In the genomic region with DNA sequence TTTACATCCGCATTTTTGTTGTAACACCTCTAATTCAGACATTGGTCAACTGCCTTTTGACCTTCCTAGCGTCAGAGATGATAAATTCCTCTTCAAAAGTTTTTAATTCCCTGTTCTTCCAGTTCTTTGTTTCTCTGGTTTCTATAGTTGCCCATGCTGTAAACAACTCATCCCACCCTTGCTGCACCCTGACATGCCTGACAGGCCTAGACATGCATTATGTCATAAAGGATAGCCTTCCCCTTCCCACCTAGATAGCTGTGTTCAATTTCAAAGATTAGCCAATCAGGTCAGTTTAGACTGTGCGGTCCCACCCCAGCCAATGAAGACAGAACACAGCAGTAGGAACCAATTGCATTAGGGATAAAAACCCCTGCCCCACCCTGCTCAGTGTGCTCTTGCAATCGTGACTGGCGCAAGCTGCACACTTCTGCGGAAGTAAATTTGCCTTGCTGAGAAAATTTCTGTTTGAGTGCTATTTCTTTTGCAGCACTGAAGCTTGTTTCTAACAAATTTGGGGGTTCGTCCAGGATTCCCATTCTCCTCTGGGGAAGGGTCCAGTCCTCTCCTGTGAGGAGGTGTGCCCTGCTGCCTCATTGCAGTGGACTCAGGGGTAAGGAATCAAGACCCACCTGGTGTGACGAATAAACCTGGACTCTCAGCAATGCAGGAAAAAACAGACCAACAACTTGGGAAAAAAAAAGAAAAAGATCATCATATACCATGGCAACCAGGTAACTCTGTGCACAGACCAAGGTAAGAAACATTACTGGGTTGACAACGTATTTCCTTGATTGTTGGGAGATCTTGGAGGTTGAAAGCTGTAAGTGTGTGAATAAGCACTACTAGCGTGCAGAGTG, we compare ENCODE assay signal across 24 cellular contexts. TPM values are rescaled to one million over a fixed set of nuclear protein-coding genes. Genes with fewer than 3 reads are reported as not detected.
DNase-seq lines count a peak whose midpoint lies in the region; ATAC-seq, FAIRE-seq and TF ChIP-seq lines count a peak whose summit lies in the region.
"Had no signal": no experiment of that assay in that cellular context is flagged by ENCODE, and none has a peak within 500 bp of the region (broad histone marks: within the 10 kb centered on the region; RNA-seq: fewer than 3 reads in every experiment).

No MANE protein-coding gene starts in this region.

- TF ChIP-seq CTCF in keratinocyte (optimal IDR thresholded peaks at IDR 0.05 in 1 of 3, IDR thresholded peaks at IDR 0.05 in 1 of 3, conservative IDR thresholded peaks at IDR 0.05 in 1 of 3; ENCODE audit: extremely low read depth in 1 of 3, insufficient read depth in 2 of 3, low read length in 3 of 3) (no peak), sigmoid colon (IDR thresholded peaks at IDR 0.05) (no peak), ascending aorta (IDR thresholded peaks at IDR 0.05) (no peak), WTC11 (IDR thresholded peaks at IDR 0.05) (no peak)

- in situ Hi-C loops in GM23248 (cut with MboI): no loop called here

- no peak overlapping the region for H3K4me3 Mint-ChIP-seq in WTC11
- H3K4me3 Mint-ChIP-seq: CD4-positive, CD25-positive, alpha-beta regulatory T cell; H9 had no signal

- dilution Hi-C loops in keratinocyte (cut with MboI; ENCODE audit: extremely low pct_ligation_motif_present, low sequenced_read_pairs): no loop called here

- whole genome bisulfite sequencing in GM23248 (ENCODE audit: low coverage in 1 of 2, low lambda C conversion rate in 2 of 2, missing lambda C conversion rate in 2 of 2), 2 experiments: 61% methylated on average over 10 of the region's 10 CpGs
- 92 to 94% methylated on average over 10 of the region's 10 CpGs for WGBS in sigmoid colon, 2 donors

- H3K9me2 ChIP-seq in GM23248 (ENCODE audit: insufficient read depth): no peaks in the 10 kb centered on the region

- H3K9ac ChIP-seq in GM23248 (no peak overlapping the region), adipocyte (ENCODE audit: low read length) (no peak overlapping the region), keratinocyte (ENCODE audit: control insufficient read depth, extremely low read depth, insufficient read depth, low read length) (no peak overlapping the region)

- H3K27me3 ChIP-seq in GM23248 (replicated peaks; ENCODE audit: insufficient read depth) (0 out of 2 replicates have a peak, but pooled peaks cover 8% of the 10 kb centered on the region), adipocyte (replicated peaks; ENCODE audit: control insufficient read depth, insufficient read depth, low read length) (peaks cover 5% of the 10 kb centered on the region), keratinocyte (ENCODE audit: control insufficient read depth, extremely low read depth, insufficient read depth, low read length) (no peaks in the 10 kb centered on the region), sigmoid colon (no peaks in the 10 kb centered on the region), ascending aorta (no peaks in the 10 kb centered on the region)
- H3K27me3 ChIP-seq: BE2C, Peyer's patch had no signal

- H3K79me2 ChIP-seq in GM23248 (ENCODE audit: insufficient read depth): no peaks in the 10 kb centered on the region
- no peaks in the 10 kb centered on the region for H3K79me2 ChIP-seq in keratinocyte (ENCODE audit: control insufficient read depth, insufficient read depth, low read length)

- TF ChIP-seq EP300 in sigmoid colon (IDR thresholded peaks at IDR 0.05): no peak

- ATAC-seq in WTC11: no peak
- ATAC-seq: SK-N-SH treated with all-trans-retinoic acid at 6 μM for 48 hours had no signal

- peak; percentile 5 for DNase-seq in GM23248
- DNase-seq in adipocyte (ENCODE audit: low read depth): no peak
- DNase-seq in keratinocyte (ENCODE audit: low read depth, low spot score): no peak
- no peak for DNase-seq in urothelium cell line (ENCODE audit: low spot score)
- DNase-seq in sigmoid colon: no peak
- no peak for DNase-seq in ascending aorta (ENCODE audit: low spot score in 2 of 2)
- no peak for DNase-seq in WTC11 (ENCODE audit: low spot score)
- DNase-seq: BE2C; CD4-positive, CD25-positive, alpha-beta regulatory T cell; DMS79 treated with DMSO at 0.1 percent for 48 hours; IMR-90; NCI-H1105; NCI-H2029 treated with DMSO at 0.1 percent for 48 hours; NCI-H2171; NCI-H345; NCI-H524 treated with DMSO at 0.1 percent for 48 hours; NCI-H82; Peyer's patch; T-helper 1 cell had no signal

- FAIRE-seq in keratinocyte (lab: Jason Lieb, UNC) (peak; percentile 65), urothelium cell line (lab: Jason Lieb, UNC) (peak; percentile 42)
- FAIRE-seq: GM18507, GM19239, HTR-8/SVneo had no signal

- H3K36me3 Mint-ChIP-seq in WTC11: peaks cover 16% of the 10 kb centered on the region

- H3K27ac ChIP-seq in GM23248 (no peak overlapping the region), keratinocyte (ENCODE audit: control insufficient read depth, insufficient read depth, low read length) (no peak overlapping the region), sigmoid colon (no peak overlapping the region), ascending aorta (no peak overlapping the region)
- H3K27ac ChIP-seq: Peyer's patch had no signal

- no peaks in the 10 kb centered on the region for H3K4me1 Mint-ChIP-seq in WTC11
- H3K4me1 Mint-ChIP-seq: CD4-positive, CD25-positive, alpha-beta regulatory T cell; H9 had no signal

- H3K27me3 Mint-ChIP-seq in WTC11 (ENCODE audit: low read depth): peaks cover 41% of the 10 kb centered on the region

- CTCF ChIA-PET in WTC11 (lab: Charles Lee): interaction anchor here (0.5 kb wide), 1 partner anchor 17 kb away, joined by 3 read pairs; no protein-coding TSS in a partner anchor

- H3K4me1 ChIP-seq in GM23248 (ENCODE audit: insufficient read depth): no peaks in the 10 kb centered on the region
- H3K4me1 ChIP-seq in adipocyte (ENCODE audit: control insufficient read depth, insufficient read depth, low read length): no peaks in the 10 kb centered on the region
- no peaks in the 10 kb centered on the region for H3K4me1 ChIP-seq in keratinocyte (ENCODE audit: control insufficient read depth, extremely low read depth, insufficient read depth, low read length)
- H3K4me1 ChIP-seq in sigmoid colon: no peaks in the 10 kb centered on the region
- no peaks in the 10 kb centered on the region for H3K4me1 ChIP-seq in ascending aorta
- H3K4me1 ChIP-seq: BE2C, Peyer's patch had no signal

- H3K4me2 ChIP-seq in GM23248 (ENCODE audit: unreplicated experiment) (no peak overlapping the region), keratinocyte (ENCODE audit: control insufficient read depth, extremely low read depth, insufficient read depth, low read depth, low read length) (no peak overlapping the region)

- H3K36me3 ChIP-seq in GM23248 (ENCODE audit: low read depth) (no peaks in the 10 kb centered on the region), adipocyte (ENCODE audit: control insufficient read depth, insufficient read depth, low read length, severe bottlenecking) (no peaks in the 10 kb centered on the region), keratinocyte (ENCODE audit: control insufficient read depth in 2 of 2, extremely low read depth in 1 of 2, insufficient read depth in 2 of 2, low read length in 2 of 2) (no peaks in the 10 kb centered on the region), sigmoid colon (no peaks in the 10 kb centered on the region), ascending aorta (no peaks in the 10 kb centered on the region)
- H3K36me3 ChIP-seq: BE2C, Peyer's patch had no signal

- H3K9me3 Mint-ChIP-seq in WTC11: peaks cover 57% of the 10 kb centered on the region

- H3K9me1 ChIP-seq in keratinocyte (ENCODE audit: control insufficient read depth, extremely low read depth, insufficient read depth, low read length): no peaks in the 10 kb centered on the region

- H3K4me3 ChIP-seq in GM23248 (no peak overlapping the region), adipocyte (ENCODE audit: low read length) (peak overlapping the region; percentile 15), keratinocyte (ENCODE audit: control insufficient read depth in 2 of 3, extremely low read depth in 1 of 3, insufficient read depth in 2 of 3, low read depth in 1 of 3, low read length in 3 of 3) (no peak overlapping the region), sigmoid colon (no peak overlapping the region), ascending aorta (no peak overlapping the region)
- H3K4me3 ChIP-seq: Peyer's patch had no signal

- no peak overlapping the region for H3K27ac Mint-ChIP-seq in WTC11
- H3K27ac Mint-ChIP-seq: CD4-positive, CD25-positive, alpha-beta regulatory T cell; H9 had no signal

- H2AFZ ChIP-seq in GM23248: no peak overlapping the region
- no peak overlapping the region for H2AFZ ChIP-seq in keratinocyte (ENCODE audit: control insufficient read depth, low read length)

- H4K20me1 ChIP-seq in GM23248 (ENCODE audit: insufficient read depth): no peaks in the 10 kb centered on the region
- no peaks in the 10 kb centered on the region for H4K20me1 ChIP-seq in keratinocyte (ENCODE audit: control insufficient read depth, extremely low read depth, insufficient read depth, low read length)

- POLR2A ChIA-PET in WTC11 (lab: Charles Lee): no interaction called here

- no peak for TF ChIP-seq POLR2A in sigmoid colon (IDR thresholded peaks at IDR 0.05)

- intact Hi-C loops in sigmoid colon (cut with DNase I): no loop called here
- intact Hi-C loops in ascending aorta (cut with DNase I): no loop called here

- H3F3A ChIP-seq in GM23248 (ENCODE audit: insufficient read depth): no peaks in the 10 kb centered on the region

- H3K9me3 ChIP-seq in GM23248 (ENCODE audit: low read depth) (no peaks in the 10 kb centered on the region), adipocyte (ENCODE audit: control insufficient read depth, low read length) (peaks cover 47% of the 10 kb centered on the region), keratinocyte (ENCODE audit: control insufficient read depth, low read depth, low read length) (peaks cover 13% of the 10 kb centered on the region), sigmoid colon (peaks cover 0 to 14% (median 3%) of the 10 kb centered on the region in 4 donors), ascending aorta (peaks cover 0 to 15% of the 10 kb centered on the region in 2 donors)
- H3K9me3 ChIP-seq: BE2C had no signal

RNA-seq across cellular contexts. Expression of a gene that starts 9.1 kb away (rescaled TPM):
- 5.5 and 9.7 TPM in 2 replicates for total RNA-seq in GM23248 (2014; rRNA removed; shearing (Covaris generic))
- polyA plus RNA-seq in GM23248 (2016; fragmentation: Nextera tagmentation; extraction: Ambion mirVana) (8.6 and 8.7 TPM in 2 replicates), keratinocyte (8.1 to 13.2 TPM (median 11.6 TPM) in 3 replicates), sigmoid colon (10 to 100 TPM in 1 of 3 donors, 1 to 10 TPM in 2; 6.0 to 11.2 (median 6.0) TPM)
- 3.6 TPM for polyA plus RNA-seq in keratinocyte (2011; ENCODE audit: low read depth)
- 14.1 and 14.3 TPM in 2 replicates for polyA plus RNA-seq in keratinocyte (2011; cell fraction: cytosol; rRNA removed)
- polyA plus RNA-seq in keratinocyte (2011; cell fraction: nucleus; rRNA removed): 21.9 and 27.7 TPM in 2 replicates
- polyA plus RNA-seq in keratinocyte (2012; ENCODE audit: low replicate concordance): 8.1 and 16.6 TPM in 2 replicates
- polyA minus RNA-seq in keratinocyte: 20.4 to 57.8 TPM (median 21.3 TPM) in 3 replicates
- polyA minus RNA-seq in keratinocyte (2011; cell fraction: cytosol; rRNA and poly(A)+ RNA removed): 8.4 TPM
- 8.9 and 18.4 TPM in 2 replicates for polyA minus RNA-seq in keratinocyte (2011; cell fraction: nucleus; rRNA and poly(A)+ RNA removed)
- total RNA-seq in sigmoid colon (1 to 10 TPM; 5.8 to 9.4 (median 6.9) TPM), ascending aorta (2.8 TPM), WTC11 (2021) (41.3 to 47.9 TPM (median 45.6 TPM) in 3 replicates)

RNA-seq across cellular contexts. Expression of a gene that starts 54.0 kb away (rescaled TPM):
- 53.6 and 64.4 TPM in 2 replicates for total RNA-seq in GM23248 (2014; rRNA removed; shearing (Covaris generic))
- 14.8 and 16.9 TPM in 2 replicates for polyA plus RNA-seq in GM23248 (2016; fragmentation: Nextera tagmentation; extraction: Ambion mirVana)
- 19.5 to 30.9 TPM (median 26.7 TPM) in 3 replicates for polyA plus RNA-seq in keratinocyte
- polyA plus RNA-seq in keratinocyte (2011; ENCODE audit: low read depth): 45.4 TPM
- 4.0 and 6.7 TPM in 2 replicates for polyA plus RNA-seq in keratinocyte (2011; cell fraction: cytosol; rRNA removed)
- 34.1 and 56.4 TPM in 2 replicates for polyA plus RNA-seq in keratinocyte (2011; cell fraction: nucleus; rRNA removed)
- polyA plus RNA-seq in keratinocyte (2012; ENCODE audit: low replicate concordance): 9.8 and 28.9 TPM in 2 replicates
- 19.1 to 52.6 TPM (median 28.3 TPM) in 3 replicates for polyA minus RNA-seq in keratinocyte
- 49.7 TPM for polyA minus RNA-seq in keratinocyte (2011; cell fraction: cytosol; rRNA and poly(A)+ RNA removed)
- polyA minus RNA-seq in keratinocyte (2011; cell fraction: nucleus; rRNA and poly(A)+ RNA removed): 74.2 and 107 TPM in 2 replicates
- 10 to 100 TPM; 19.8 to 47.9 (median 28.2) TPM for total RNA-seq in sigmoid colon
- polyA plus RNA-seq in sigmoid colon: 10 to 100 TPM in 1 of 3 donors, 1 to 10 TPM in 2; 1.8 to 21.5 (median 4.2) TPM
- total RNA-seq in ascending aorta: 42.0 TPM
- 43.3 to 57.9 TPM (median 50.1 TPM) in 3 replicates for total RNA-seq in WTC11 (2021)
